1 cellular context compared by ENCODE assay signal in genomic region chr15:70087708-70088352, GRCh38.
TF ChIP-seq lines count a peak whose summit lies in the region.

No MANE protein-coding gene starts in this region.

TF ChIP-seq in neural cell, 6 proteins besides CTCF, POLR2A, EP300 and RAD21 (continued from another document):
- TF ChIP-seq EZH2 (IDR thresholded peaks at IDR 0.05; ENCODE audit: borderline replicate concordance, insufficient read depth, low read length, poor library complexity, severe bottlenecking) (no peak), POLR2AphosphoS5 (IDR thresholded peaks at IDR 0.05) (no peak), REST (IDR thresholded peaks at IDR 0.05; ENCODE audit: borderline replicate concordance) (no peak)
